In the genomic region with DNA sequence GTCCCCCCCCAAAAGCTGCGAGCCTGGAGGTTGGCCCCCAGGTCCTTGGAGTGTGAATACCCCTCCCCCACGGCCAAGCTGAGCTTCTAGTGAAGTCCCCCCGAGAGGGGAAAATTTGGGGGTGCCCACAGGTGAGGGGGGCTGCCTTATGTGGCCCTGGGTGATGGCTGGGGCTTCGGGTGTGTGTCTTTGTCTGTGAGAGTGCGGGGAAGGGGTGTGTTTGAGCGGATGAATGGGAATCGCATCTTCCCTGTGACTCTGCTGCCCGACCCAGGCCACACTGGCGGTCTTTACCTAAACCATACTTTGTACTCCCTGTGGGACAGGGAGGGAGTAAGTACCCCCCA, we compare ENCODE assay signal across 11 cellular contexts. TPM values are rescaled to one million over a fixed set of nuclear protein-coding genes. Genes with fewer than 3 reads are reported as not detected.
DNase-seq lines count a peak whose midpoint lies in the region; ATAC-seq, FAIRE-seq and TF ChIP-seq lines count a peak whose summit lies in the region.
"Had no signal": no experiment of that assay in that cellular context is flagged by ENCODE, and none has a peak within 500 bp of the region (broad histone marks: within the 10 kb centered on the region; RNA-seq: fewer than 3 reads in every experiment).

No MANE protein-coding gene starts in this region.

- no peak for TF ChIP-seq POLR2A in uterus (IDR thresholded peaks at IDR 0.05)

- peaks cover 16% of the 10 kb centered on the region for H3K23me2 ChIP-seq in H9 (ENCODE audit: insufficient read length, low read depth, low read length, poor library complexity, severe bottlenecking)

- no peaks in the 10 kb centered on the region for H3K27me3 ChIP-seq in A673 (replicated peaks; ENCODE audit: insufficient read depth, low read depth, low read length, poor library complexity)
- no peaks in the 10 kb centered on the region for H3K27me3 ChIP-seq in H9 (ENCODE audit: insufficient read depth, low read length)
- peaks cover 13% of the 10 kb centered on the region for H3K27me3 ChIP-seq in astrocyte (ENCODE audit: insufficient read depth, low read length)
- no peaks in the 10 kb centered on the region for H3K27me3 ChIP-seq in naive thymus-derived CD4-positive, alpha-beta T cell (ENCODE audit: control insufficient read depth in 2 of 2, insufficient read depth in 2 of 2, low read length in 2 of 2)
- no peaks in the 10 kb centered on the region for H3K27me3 ChIP-seq in uterus

- no peak overlapping the region for H2BK5ac ChIP-seq in H9 (ENCODE audit: insufficient read length, low read length)

- H3K27ac Mint-ChIP-seq in H9 (peak overlapping the region; percentile 84 to 97 (median 92); a peak in 5 of 7 replicates), astrocyte (ENCODE audit: unreplicated experiment) (no peak overlapping the region)
- H3K27ac Mint-ChIP-seq in naive thymus-derived CD4-positive, alpha-beta T cell: peak overlapping the region; percentile 23 to 92 (median 84)

- TF ChIP-seq CTCF in A673 (conservative IDR thresholded peaks at IDR 0.05; ENCODE audit: low read depth, low read length) (no peak), H9 (conservative IDR thresholded peaks at IDR 0.05) (no peak), astrocyte (IDR thresholded peaks at IDR 0.05; ENCODE audit: insufficient read depth, low read depth, low read length) (no peak), uterus (IDR thresholded peaks at IDR 0.05) (no peak)

- CTCF ChIA-PET in A673 (lab: Charles Lee): no interaction called here
- CTCF ChIA-PET in naive thymus-derived CD4-positive, alpha-beta T cell (lab: Charles Lee): interaction anchor here (0.6 to 3.2 kb wide), 7 partner anchors 9 to 24 kb away, joined by 4 to 12 read pairs (median 7); no protein-coding TSS in a partner anchor

- BruUV-seq in A673 (replicated peaks; lab: Mats Ljungman, UMichigan): TSS peak; percentile 22

- H3K36me3 Mint-ChIP-seq in H9 (ENCODE audit: insufficient read depth in 1 of 3, low read depth in 3 of 3): peaks cover 15 to 36% (median 25%) of the 10 kb centered on the region in 3 experiments; a peak in 6 of 7 replicates
- peaks cover 2% of the 10 kb centered on the region for H3K36me3 Mint-ChIP-seq in astrocyte (ENCODE audit: low read depth, unreplicated experiment)
- peaks cover 0 to 11% (median 0%) of the 10 kb centered on the region in 5 donors for H3K36me3 Mint-ChIP-seq in naive thymus-derived CD4-positive, alpha-beta T cell

- intact Hi-C loops in A673 (cut with micrococcal nuclease; ENCODE audit: unreplicated experiment) (no loop called here), uterus (cut with DNase I; ENCODE audit: low total_unique reads) (no loop called here)
- intact Hi-C loops in naive thymus-derived CD4-positive, alpha-beta T cell (cut with micrococcal nuclease): loop anchor here in 1 of 2 donors (2.0 kb wide), 1 partner anchor 17 kb away; no protein-coding TSS in a partner anchor

- no peak overlapping the region for H2AFZ ChIP-seq in H9 (ENCODE audit: low read length)
- H2AFZ ChIP-seq in astrocyte (ENCODE audit: low read depth, low read length): no peak overlapping the region

- H4K91ac ChIP-seq in H9 (ENCODE audit: insufficient read length, low read depth, low read length): no peak overlapping the region

- H3K27me3 Mint-ChIP-seq in H9 (ENCODE audit: low read depth) (no peaks in the 10 kb centered on the region; the same call in 1 of the 2 replicates), astrocyte (ENCODE audit: low read depth, unreplicated experiment) (peaks cover 25% of the 10 kb centered on the region)
- H3K27me3 Mint-ChIP-seq in naive thymus-derived CD4-positive, alpha-beta T cell: peaks cover 0 to 27% (median 0%) of the 10 kb centered on the region in 5 donors

- DNase-seq in A673 (ENCODE audit: low spot score) (no peak), H9 (no peak), astrocyte (ENCODE audit: low read depth) (no peak), uterus (no peak), medulla oblongata (ENCODE audit: extremely low spot score) (no peak), AML-193 (lab: John Stamatoyannopoulos, UW) (no peak), GF-D8 (lab: John Stamatoyannopoulos, UW) (no peak)
- peak in 1 of 9 donors; percentile 15 for DNase-seq in naive thymus-derived CD4-positive, alpha-beta T cell
- DNase-seq: NCI-H2081 treated with DMSO at 0.1 percent for 48 hours had no signal

- H3K9me3 Mint-ChIP-seq in H9: no peaks in the 10 kb centered on the region
- no peaks in the 10 kb centered on the region for H3K9me3 Mint-ChIP-seq in astrocyte (ENCODE audit: unreplicated experiment)
- peaks cover 0 to 2% (median 0%) of the 10 kb centered on the region in 11 donors for H3K9me3 Mint-ChIP-seq in naive thymus-derived CD4-positive, alpha-beta T cell

- H3K79me1 ChIP-seq in H9 (ENCODE audit: insufficient read depth, low read depth, low read length, poor library complexity, severe bottlenecking): peaks cover 15% of the 10 kb centered on the region

- H3K4me3 ChIP-seq in A673 (ENCODE audit: low read depth, low read length, poor library complexity, severe bottlenecking) (peak overlapping the region; percentile 85), astrocyte (ENCODE audit: insufficient read depth, low read depth, low read length) (no peak overlapping the region), uterus (no peak overlapping the region)
- H3K4me3 ChIP-seq in naive thymus-derived CD4-positive, alpha-beta T cell (ENCODE audit: low read length): peak overlapping the region; percentile 94
- H3K4me3 ChIP-seq: SJSA1 had no signal

- H3K4me1 Mint-ChIP-seq in H9 (peaks cover 51 to 53% of the 10 kb centered on the region in 2 experiments), astrocyte (ENCODE audit: low read depth, unreplicated experiment) (no peaks in the 10 kb centered on the region)
- peaks cover 57 to 79% (median 75%) of the 10 kb centered on the region in 7 donors for H3K4me1 Mint-ChIP-seq in naive thymus-derived CD4-positive, alpha-beta T cell

- peak overlapping the region; percentile 78 for H3K27ac ChIP-seq in A673 (ENCODE audit: low read depth, low read length, poor library complexity, severe bottlenecking)
- H3K27ac ChIP-seq in H9 (ENCODE audit: insufficient read length, low read depth, low read length): no peak overlapping the region
- no peak overlapping the region for H3K27ac ChIP-seq in astrocyte (ENCODE audit: low read depth, low read length)
- H3K27ac ChIP-seq in naive thymus-derived CD4-positive, alpha-beta T cell (ENCODE audit: low read depth, low read length): peak overlapping the region; percentile 87
- no peak overlapping the region for H3K27ac ChIP-seq in uterus
- H3K27ac ChIP-seq: SJSA1, tibial nerve had no signal

- no peak overlapping the region for H3T11ph ChIP-seq in H9 (ENCODE audit: low read length)

- FAIRE-seq in astrocyte (lab: Jason Lieb, UNC): no peak

- H3K9me3 ChIP-seq in A673 (ENCODE audit: low read depth, low read length, poor library complexity, severe bottlenecking) (no peaks in the 10 kb centered on the region), H9 (ENCODE audit: control insufficient read depth, low read depth, low read length) (no peaks in the 10 kb centered on the region), astrocyte (ENCODE audit: insufficient read depth, low read depth, low read length) (no peaks in the 10 kb centered on the region), uterus (no peaks in the 10 kb centered on the region)
- H3K9me3 ChIP-seq in naive thymus-derived CD4-positive, alpha-beta T cell (ENCODE audit: control insufficient read depth in 2 of 3, low read length in 3 of 3): no peaks in the 10 kb centered on the region
- H3K9me3 ChIP-seq: SJSA1, tibial nerve had no signal

- peak overlapping the region; percentile 80 for H3K14ac ChIP-seq in H9 (ENCODE audit: insufficient read depth, low read length)

- H3K18ac ChIP-seq in H9 (ENCODE audit: insufficient read length, low read depth, low read length): peak overlapping the region; percentile 43

- no peak overlapping the region for H2AK5ac ChIP-seq in H9 (ENCODE audit: insufficient read length, low read length)

- H4K8ac ChIP-seq in H9 (replicated peaks; ENCODE audit: insufficient read length, low read depth, low read length): no peak overlapping the region

- no peak overlapping the region for H3K56ac ChIP-seq in H9 (ENCODE audit: insufficient read length, low read depth, low read length)

- H3K36me3 ChIP-seq in A673 (ENCODE audit: insufficient read depth, low read length, poor library complexity, severe bottlenecking) (no peaks in the 10 kb centered on the region), astrocyte (ENCODE audit: insufficient read depth, low read length) (no peaks in the 10 kb centered on the region), uterus (no peaks in the 10 kb centered on the region)
- peaks cover 0 to 3% (median 0%) of the 10 kb centered on the region in 3 experiments for H3K36me3 ChIP-seq in naive thymus-derived CD4-positive, alpha-beta T cell (ENCODE audit: control insufficient read depth in 2 of 3, insufficient read depth in 3 of 3, low read length in 3 of 3)
- H3K36me3 ChIP-seq: SJSA1, tibial nerve had no signal

- H3K23ac ChIP-seq in H9 (ENCODE audit: insufficient read length, low read depth, low read length): no peak overlapping the region

- no peak overlapping the region for H2BK20ac ChIP-seq in H9 (ENCODE audit: low read depth, low read length, poor library complexity, severe bottlenecking)

- no peak overlapping the region for H4K5ac ChIP-seq in H9 (ENCODE audit: insufficient read length, low read depth, low read length)

- H3K79me2 ChIP-seq in H9 (ENCODE audit: insufficient read depth, low read length) (peaks cover 24% of the 10 kb centered on the region; the same call in 1 of the 2 replicates), astrocyte (ENCODE audit: insufficient read depth, low read length) (no peaks in the 10 kb centered on the region)

- POLR2A ChIA-PET in A673 (lab: Charles Lee; ENCODE audit: low non-redundant PET): no interaction called here
- POLR2A ChIA-PET in naive thymus-derived CD4-positive, alpha-beta T cell (lab: Charles Lee): interaction anchor here (1.3 to 12.2 kb wide), 4 partner anchors 16 to 23 kb away, joined by 4 to 205 read pairs (median 10); no protein-coding TSS in a partner anchor

- H2BK15ac ChIP-seq in H9 (ENCODE audit: low read depth, low read length): no peak overlapping the region

- no peak for ATAC-seq in naive thymus-derived CD4-positive, alpha-beta T cell

- H2BK12ac ChIP-seq in H9 (ENCODE audit: insufficient read length, low read depth, low read length): no peak overlapping the region

- H3K9ac ChIP-seq in H9 (ENCODE audit: extremely low read depth, insufficient read length, low read length): peak overlapping the region; percentile 60
- no peak overlapping the region for H3K9ac ChIP-seq in astrocyte (ENCODE audit: low read length)

- no CpG with 5 or more reads among the region's 9 CpGs for WGBS in H9 (ENCODE audit: extremely low coverage, insufficient read length, low lambda C conversion rate)

- H3K4me1 ChIP-seq in A673 (ENCODE audit: insufficient read depth, low read length, poor library complexity, severe bottlenecking) (no peaks in the 10 kb centered on the region), H9 (ENCODE audit: insufficient read depth, low read length) (peaks cover 9% of the 10 kb centered on the region; the same call in 1 of the 2 replicates), astrocyte (ENCODE audit: insufficient read depth, low read length) (peaks cover 2% of the 10 kb centered on the region), uterus (peaks cover 0 to 8% of the 10 kb centered on the region in 2 donors)
- H3K4me1 ChIP-seq in naive thymus-derived CD4-positive, alpha-beta T cell (ENCODE audit: control insufficient read depth in 2 of 2, insufficient read depth in 2 of 2, low read length in 2 of 2): peaks cover 57 to 71% of the 10 kb centered on the region in 2 donors

- H4K20me1 ChIP-seq in H9 (ENCODE audit: control insufficient read depth, insufficient read depth, insufficient read length): no peaks in the 10 kb centered on the region
- H4K20me1 ChIP-seq in astrocyte (ENCODE audit: insufficient read depth, low read length): peaks cover 7% of the 10 kb centered on the region

- H2BK120ac ChIP-seq in H9 (ENCODE audit: low read depth, low read length, poor library complexity, severe bottlenecking): no peak overlapping the region

- H3K4me3 Mint-ChIP-seq in H9 (peak overlapping the region; percentile 94 to 98), astrocyte (ENCODE audit: unreplicated experiment) (peak overlapping the region; percentile 77)
- H3K4me3 Mint-ChIP-seq in naive thymus-derived CD4-positive, alpha-beta T cell: peak overlapping the region; percentile 75 to 97 (median 91)

- peak overlapping the region; percentile 72 for H3K4me2 ChIP-seq in H9 (ENCODE audit: insufficient read depth, insufficient read length, low read length)
- peak overlapping the region; percentile 83 for H3K4me2 ChIP-seq in astrocyte (ENCODE audit: low read length)

- H3K4ac ChIP-seq in H9 (ENCODE audit: low read depth, low read length): no peak overlapping the region

RNA-seq across cellular contexts. Expression of a gene that starts 1.2 kb away (rescaled TPM):
- total RNA-seq in A673 (2021) (22.2 and 26.8 TPM in 2 replicates), H9 (2021) (65.5 and 69.7 TPM in 2 replicates), astrocyte (4.0 and 7.0 TPM in 2 replicates), uterus (1 to 10 TPM in 1 of 4 donors, under 1 TPM in 2, not detected in 1; 0.26 to 1.2 (median 0.64) TPM)
- 10 to 100 TPM in 4 of 5 experiments, 1 to 10 TPM in 1; 6.0 to 19.9 (median 17.9) TPM for total RNA-seq in naive thymus-derived CD4-positive, alpha-beta T cell
- polyA plus RNA-seq in naive thymus-derived CD4-positive, alpha-beta T cell: 10 to 100 TPM in 1 of 2 donors, 1 to 10 TPM in 1; 4.2 to 10.0 TPM
- total RNA-seq: SJSA1 had no signal

Comparison
In these comparisons a context has a peak if more than half of its experiments do, and no peak if none do; other contexts are left out.
1. H3K27ac ChIP-seq: peak in A673 (single experiment) and naive thymus-derived CD4-positive, alpha-beta T cell (single experiment); none in H9 (single experiment), astrocyte (single experiment) and uterus (0 of 2).
2. H3K4me3 ChIP-seq: peak in A673 (single experiment) and naive thymus-derived CD4-positive, alpha-beta T cell (single experiment); none in astrocyte (single experiment) and uterus (0 of 2).
3. Peak in every context shown above with its lines, with median percentiles within 50 percentile points of each other: H3K4me3 Mint-ChIP-seq.